Comparison of ENCODE assay signal across 18 cellular contexts in genomic region chr11:122895591-122895990, GRCh38. TPM values are rescaled to one million over a fixed set of nuclear protein-coding genes. Genes with fewer than 3 reads are reported as not detected.
DNase-seq lines count a peak whose midpoint lies in the region; ATAC-seq, FAIRE-seq and TF ChIP-seq lines count a peak whose summit lies in the region.
"Had no signal": no experiment of that assay in that cellular context is flagged by ENCODE, and none has a peak within 500 bp of the region (broad histone marks: within the 10 kb centered on the region; RNA-seq: fewer than 3 reads in every experiment).

No MANE protein-coding gene starts in this region.

- in situ Hi-C loops in SK-MEL-5 (cut with HindIII; ENCODE audit: low pct_unique_long_range_greater_than_20kb, low sequenced_read_pairs), result no loop called here

- 0 out of 22 replicates have a peak, but pooled peaks cover 0 to 6% (median 0%) of the 10 kb centered on the region in 11 experiments for H3K9me3 ChIP-seq in BLaER1 treated with 17β-estradiol and CSF1 and Interleukin-3, amounts not matched to agents 10 nM and 100 nM (replicated peaks in 1 of 11)
- no peaks in the 10 kb centered on the region for H3K9me3 ChIP-seq in kidney (ENCODE audit: control insufficient read depth in 1 of 2, low read length in 2 of 2)
- no peaks in the 10 kb centered on the region for H3K9me3 ChIP-seq in left lung
- H3K9me3 ChIP-seq: heart left ventricle, ovary had no signal

- no peak for TF ChIP-seq CTCF in kidney (IDR thresholded peaks at IDR 0.05; ENCODE audit: borderline replicate concordance, extremely low read depth, insufficient read depth)
- no peak for TF ChIP-seq CTCF in left lung (IDR thresholded peaks at IDR 0.05)

- TF ChIP-seq POLR2A in H54 (IDR thresholded peaks at IDR 0.05; ENCODE audit: low read depth, low read length), result no peak

- ATAC-seq in HG02870 (IDR thresholded peaks at IDR 0.05; ENCODE audit: unreplicated experiment), result no peak
- ATAC-seq in left lung, result no peak
- ATAC-seq in GM18517 (IDR thresholded peaks at IDR 0.05; ENCODE audit: unreplicated experiment), result no peak
- ATAC-seq: heart left ventricle had no signal

- no peak overlapping the region for H3K4me3 ChIP-seq in BLaER1 treated with 17β-estradiol and CSF1 and Interleukin-3, amounts not matched to agents 10 nM and 100 nM
- H3K4me3 ChIP-seq in kidney (ENCODE audit: low read length in 2 of 2), result no peak overlapping the region
- H3K4me3 ChIP-seq in left lung, result no peak overlapping the region
- H3K4me3 ChIP-seq: cardiac muscle cell, heart left ventricle, ovary had no signal

- H3K9ac ChIP-seq in BLaER1 treated with 17β-estradiol and CSF1 and Interleukin-3, amounts not matched to agents 10 nM and 100 nM, result no peak overlapping the region
- H3K9ac ChIP-seq in kidney (ENCODE audit: low read length in 2 of 2), result no peak overlapping the region

- no peaks in the 10 kb centered on the region for H3K36me3 ChIP-seq in BLaER1 treated with 17β-estradiol and CSF1 and Interleukin-3, amounts not matched to agents 10 nM and 100 nM
- H3K36me3 ChIP-seq in kidney (ENCODE audit: control insufficient read depth in 1 of 2, insufficient read depth in 2 of 2, low read length in 2 of 2), result no peaks in the 10 kb centered on the region
- H3K36me3 ChIP-seq in left lung, result no peaks in the 10 kb centered on the region
- H3K36me3 ChIP-seq: cardiac muscle cell, heart left ventricle, ovary had no signal

- peak overlapping the region in 10 of 11 experiments; percentile 4 to 62 (median 46); a peak in 18 of 22 replicates for H3K4me2 ChIP-seq in BLaER1 treated with 17β-estradiol and CSF1 and Interleukin-3, amounts not matched to agents 10 nM and 100 nM

- H4K20me1 ChIP-seq in BLaER1 treated with 17β-estradiol and CSF1 and Interleukin-3, amounts not matched to agents 10 nM and 100 nM, result no peaks in the 10 kb centered on the region; a peak in 1 of 22 replicates

- no peak overlapping the region for H3K27ac ChIP-seq in BLaER1 treated with 17β-estradiol and CSF1 and Interleukin-3, amounts not matched to agents 10 nM and 100 nM
- H3K27ac ChIP-seq in kidney (ENCODE audit: low read depth in 2 of 2, low read length in 2 of 2) (no peak overlapping the region), left lung (no peak overlapping the region)
- H3K27ac ChIP-seq: cardiac muscle cell, heart left ventricle, ovary had no signal

- no peaks in the 10 kb centered on the region for H3K27me3 ChIP-seq in BLaER1 treated with 17β-estradiol and CSF1 and Interleukin-3, amounts not matched to agents 10 nM and 100 nM
- no peaks in the 10 kb centered on the region for H3K27me3 ChIP-seq in left lung
- H3K27me3 ChIP-seq: heart left ventricle, ovary had no signal

- peaks cover 8 to 61% (median 43%) of the 10 kb centered on the region in 10 experiments for H3K4me1 ChIP-seq in BLaER1 treated with 17β-estradiol and CSF1 and Interleukin-3, amounts not matched to agents 10 nM and 100 nM
- H3K4me1 ChIP-seq in kidney (ENCODE audit: control insufficient read depth in 1 of 2, insufficient read depth in 1 of 2, low read depth in 1 of 2, low read length in 2 of 2) (peaks cover 4 to 19% of the 10 kb centered on the region in 2 donors), left lung (no peaks in the 10 kb centered on the region)
- H3K4me1 ChIP-seq: heart left ventricle had no signal

- FAIRE-seq in H54 (lab: Jason Lieb, UNC), result peak; percentile 48
- no peak for FAIRE-seq in kidney (lab: Jason Lieb, UNC)

- intact Hi-C loops in kidney (cut with DNase I), result no loop called here
- intact Hi-C loops in left lung (cut with DNase I), result no loop called here

- no peak for DNase-seq in H54 (ENCODE audit: insufficient read length, low spot score)
- DNase-seq in NCI-H2107 (lab: John Stamatoyannopoulos, UW), result peak; percentile 54
- peak; percentile 65 for DNase-seq in SK-MEL-5 (ENCODE audit: low read depth, low spot score)
- no peak for DNase-seq in kidney
- no peak for DNase-seq in left lung
- DNase-seq: CD8-positive, alpha-beta memory T cell; effector CD8-positive, alpha-beta T cell; GOT3; heart left ventricle; naive B cell; NCI-H82; ovary had no signal

RNA-seq across cellular contexts. Expression of gene JHY, which starts 13.0 kb away (rescaled TPM):
- 2.5 and 3.3 TPM in 2 replicates for total RNA-seq in SK-MEL-5 (2014; rRNA removed; shearing (Covaris generic))
- 3.6 and 3.9 TPM in 2 replicates for polyA plus RNA-seq in SK-MEL-5 (2015; cell fraction: cytosol; rRNA removed)
- 1.2 and 3.1 TPM in 2 replicates for polyA plus RNA-seq in SK-MEL-5 (2015; cell fraction: nucleus; rRNA removed)
- total RNA-seq in kidney, result 13.6 TPM
- polyA plus RNA-seq in kidney (ENCODE audit: insufficient read depth, low read depth, low replicate concordance), result 4.8 TPM
- total RNA-seq in left lung, result 1 to 10 TPM; 7.3 to 9.8 TPM

RNA-seq across cellular contexts. Expression of gene CRTAM, which starts 57.3 kb away (rescaled TPM):
- total RNA-seq in SK-MEL-5 (2014; rRNA removed; shearing (Covaris generic)), result 0.40 TPM in 1 of 2 replicates, not detected in the other
- polyA plus RNA-seq in SK-MEL-5 (2015; cell fraction: cytosol; rRNA removed), result 0.07 TPM in 1 of 2 replicates, not detected in the other
- not detected in 2 replicates for polyA plus RNA-seq in SK-MEL-5 (2015; cell fraction: nucleus; rRNA removed)
- total RNA-seq in kidney, result 0.66 TPM
- not detected for polyA plus RNA-seq in kidney (ENCODE audit: insufficient read depth, low read depth, low replicate concordance)
- total RNA-seq in left lung, result 1 to 10 TPM; 2.5 to 3.4 TPM
- total RNA-seq: cardiac muscle cell, lung microvascular endothelial cell had no signal
- polyA plus RNA-seq: cardiac muscle cell, fibroblast of lung had no signal

Comparison
In these comparisons a context has a peak if more than half of its experiments do, and no peak if none do; other contexts are left out.
1. DNase-seq: peak in NCI-H2107 (single experiment) and SK-MEL-5 (single experiment); none in H54 (single experiment), kidney (single experiment) and left lung (0 of 2).